8 cellular contexts compared by ENCODE assay signal in genomic region chr19:2949939-2950285, GRCh38. TPM values are rescaled to one million over a fixed set of nuclear protein-coding genes. Genes with fewer than 3 reads are reported as not detected.
DNase-seq lines count a peak whose midpoint lies in the region; ATAC-seq and FAIRE-seq lines count a peak whose summit lies in the region.

No MANE protein-coding gene starts in this region.

- H3K36me3 ChIP-seq in adipocyte (ENCODE audit: control insufficient read depth, insufficient read depth, low read length, severe bottlenecking) (no peaks in the 10 kb centered on the region), small intestine (ENCODE audit: control insufficient read depth in 2 of 2, insufficient read depth in 2 of 2, low read length in 2 of 2) (no peaks in the 10 kb centered on the region)

- no peak for FAIRE-seq in small intestine (lab: Jason Lieb, UNC)

- peak overlapping the region; percentile 98 for H3K4me3 Mint-ChIP-seq in activated T-cell treated with anti-CD3 and anti-CD28 coated beads, Interleukin-2, amount 50 U/mL, for 24 hours

- peak overlapping the region; percentile 99 for H3K27ac Mint-ChIP-seq in activated T-cell treated with anti-CD3 and anti-CD28 coated beads, Interleukin-2, amount 50 U/mL, for 24 hours

- H3K36me3 Mint-ChIP-seq in activated T-cell treated with anti-CD3 and anti-CD28 coated beads, Interleukin-2, amount 50 U/mL, for 24 hours (ENCODE audit: low read depth) = peaks cover 28% of the 10 kb centered on the region

- peak overlapping the region; percentile 95 for H3K9ac ChIP-seq in adipocyte (ENCODE audit: low read length)

- peak overlapping the region; percentile 87 to 97 for H3K27ac ChIP-seq in small intestine (ENCODE audit: low read depth in 1 of 2, low read length in 1 of 2)

- H3K4me1 ChIP-seq in adipocyte (ENCODE audit: control insufficient read depth, insufficient read depth, low read length) (peaks cover 34% of the 10 kb centered on the region), small intestine (ENCODE audit: control insufficient read depth in 2 of 2, insufficient read depth in 1 of 2, low read depth in 1 of 2, low read length in 1 of 2) (peaks cover 0 to 6% of the 10 kb centered on the region in 2 donors)

- H3K27me3 Mint-ChIP-seq in activated T-cell treated with anti-CD3 and anti-CD28 coated beads, Interleukin-2, amount 50 U/mL, for 24 hours = no peaks in the 10 kb centered on the region

- no peak for DNase-seq in activated T-cell treated with anti-CD3 and anti-CD28 coated beads, Interleukin-2, amount 50 U/mL, for 24 hours
- DNase-seq in activated T-cell treated with anti-CD3 and anti-CD28 coated beads, Interleukin-2, amount 50 U/mL, for 1 hour = no peak
- DNase-seq in KG1 (lab: John Stamatoyannopoulos, UW) (peak; percentile 66), adipocyte (ENCODE audit: low read depth) (no peak), small intestine (peak; percentile 58), Ammon's horn (ENCODE audit: low spot score) (no peak)

- H3K4me1 Mint-ChIP-seq in activated T-cell treated with anti-CD3 and anti-CD28 coated beads, Interleukin-2, amount 50 U/mL, for 24 hours (ENCODE audit: low read depth) = peaks cover 31% of the 10 kb centered on the region

- no peaks in the 10 kb centered on the region for H3K27me3 ChIP-seq in adipocyte (replicated peaks; ENCODE audit: control insufficient read depth, insufficient read depth, low read length)
- no peaks in the 10 kb centered on the region for H3K27me3 ChIP-seq in small intestine (ENCODE audit: control insufficient read depth in 2 of 2, insufficient read depth in 2 of 2, low read length in 2 of 2)

- 1 to 2% (median 2%) methylated on average over 11 of the region's 11 CpGs for WGBS in small intestine, 3 donors

- H3K4me3 ChIP-seq in adipocyte (ENCODE audit: low read length) (peak overlapping the region; percentile 92), iPS-11a (ENCODE audit: low read depth, low read length) (peak overlapping the region; percentile 90), small intestine (ENCODE audit: low read depth in 1 of 2, low read length in 2 of 2) (peak overlapping the region; percentile 80 to 87)

- H3K9me3 ChIP-seq in adipocyte (ENCODE audit: control insufficient read depth, low read length) (no peaks in the 10 kb centered on the region), small intestine (ENCODE audit: control insufficient read depth, low read depth) (no peaks in the 10 kb centered on the region)

- ATAC-seq in HG02884 (IDR thresholded peaks at IDR 0.05; ENCODE audit: unreplicated experiment) = no peak

- no peaks in the 10 kb centered on the region for H3K9me3 Mint-ChIP-seq in activated T-cell treated with anti-CD3 and anti-CD28 coated beads, Interleukin-2, amount 50 U/mL, for 24 hours

RNA-seq across cellular contexts. Expression of gene ZNF77, which starts 5.1 kb away (rescaled TPM):
- polyA plus RNA-seq in small intestine = 1 to 10 TPM; 1.1 to 2.2 (median 1.6) TPM

RNA-seq across cellular contexts. Expression of gene TLE6, which starts 27.5 kb away (rescaled TPM):
- under 1 TPM in 1 of 3 donors, not detected in 2; 1.00 TPM for polyA plus RNA-seq in small intestine

RNA-seq across cellular contexts. Expression of gene ZNF57, which starts 49.2 kb away (rescaled TPM):
- polyA plus RNA-seq in small intestine = 10 to 100 TPM in 2 of 3 donors, 1 to 10 TPM in 1; 4.5 to 19.2 (median 14.6) TPM

Comparison
In these comparisons a context has a peak if more than half of its experiments do, and no peak if none do; other contexts are left out.
1. DNase-seq: peak in KG1 (single experiment) and small intestine (single experiment); none in activated T-cell treated with anti-CD3 and anti-CD28 coated beads, Interleukin-2, amount 50 U/mL, for 24 hours (single experiment), activated T-cell treated with anti-CD3 and anti-CD28 coated beads, Interleukin-2, amount 50 U/mL, for 1 hour (single experiment), adipocyte (single experiment) and Ammon's horn (single experiment).
2. Peak in every context shown above with its lines, with median percentiles within 50 percentile points of each other: H3K4me3 ChIP-seq.